In the genomic region with DNA sequence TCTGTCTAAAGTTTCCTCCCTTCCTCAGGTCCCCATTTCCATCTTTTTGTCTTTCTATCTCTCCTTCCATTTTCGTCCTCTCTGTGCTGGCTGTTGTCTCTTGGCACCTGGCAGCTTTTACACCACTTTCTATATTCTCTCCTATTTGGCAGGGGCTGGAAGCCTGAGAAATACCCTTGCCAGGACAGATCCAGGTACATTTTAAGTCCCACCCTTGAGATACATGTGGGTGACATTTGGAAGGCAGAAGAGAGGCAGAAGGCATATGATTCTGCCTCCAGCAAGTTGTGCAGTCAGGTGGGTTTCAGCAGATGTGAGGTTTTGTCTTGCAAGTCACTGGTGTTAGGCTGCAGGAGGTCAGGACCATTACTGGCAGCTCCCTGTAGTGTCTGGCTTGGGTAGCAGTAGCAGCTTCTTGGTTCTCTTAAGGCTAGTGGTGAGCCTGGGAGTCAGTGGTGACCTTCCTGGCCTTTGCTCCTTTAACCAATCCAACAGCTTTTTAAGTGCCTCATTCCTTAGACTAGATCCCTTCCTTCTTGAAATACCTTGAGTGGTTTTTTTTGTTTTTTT, we compare ENCODE assay signal across 20 cellular contexts.
"Had no signal": no experiment of that assay in that cellular context is flagged by ENCODE, and none has a peak within 500 bp of the region (broad histone marks: within the 10 kb centered on the region; RNA-seq: fewer than 3 reads in every experiment).

No MANE protein-coding gene starts in this region.

- H3K4me2 ChIP-seq: smooth muscle cell had no signal

- H3K4me1 ChIP-seq: sigmoid colon, upper lobe of right lung had no signal

- H3K36me3 Mint-ChIP-seq: activated CD4-positive, alpha-beta memory T cell treated with anti-CD3 and anti-CD28 coated beads for 36 hours; naive thymus-derived CD4-positive, alpha-beta T cell had no signal

- H3K4me3 ChIP-seq: body of pancreas, cardiac muscle cell, dorsolateral prefrontal cortex, heart right ventricle, lower lobe of right lung, sigmoid colon, smooth muscle cell, thoracic aorta, upper lobe of right lung had no signal

- ATAC-seq: heart right ventricle; lower lobe of right lung; naive thymus-derived CD4-positive, alpha-beta T cell; upper lobe of right lung had no signal

- H3K36me3 ChIP-seq: cardiac muscle cell, heart right ventricle, lower lobe of right lung, sigmoid colon, thoracic aorta, upper lobe of right lung had no signal

- H3K9me3 Mint-ChIP-seq: activated CD4-positive, alpha-beta memory T cell treated with anti-CD3 and anti-CD28 coated beads for 36 hours; naive thymus-derived CD4-positive, alpha-beta T cell; neural crest cell had no signal

- H3K27me3 ChIP-seq: body of pancreas, cardiac muscle cell, sigmoid colon, upper lobe of right lung had no signal

- H3K27ac ChIP-seq: body of pancreas, cardiac muscle cell, dorsolateral prefrontal cortex, heart right ventricle, lower lobe of right lung, sigmoid colon, thoracic aorta, upper lobe of right lung had no signal

- H3K9me3 ChIP-seq: body of pancreas, heart right ventricle, lower lobe of right lung, sigmoid colon, thoracic aorta, upper lobe of right lung had no signal

- H3K27ac Mint-ChIP-seq: activated CD4-positive, alpha-beta memory T cell treated with anti-CD3 and anti-CD28 coated beads for 36 hours; naive thymus-derived CD4-positive, alpha-beta T cell had no signal

- H3K4me1 Mint-ChIP-seq: neural crest cell had no signal

- DNase-seq: activated CD4-positive, alpha-beta memory T cell treated with anti-CD3 and anti-CD28 coated beads for 36 hours; activated CD4-positive, alpha-beta T cell treated with anti-CD3 and anti-CD28 coated beads for 48 hours; activated naive CD4-positive, alpha-beta T cell treated with Interleukin-2 at 50 U/mL for 16 hours; activated T-cell treated with anti-CD3 and anti-CD28 coated beads, Interleukin-2, amount 50 U/mL, for 1 hour; heart right ventricle; kidney; lower lobe of right lung; naive thymus-derived CD4-positive, alpha-beta T cell; occipital lobe; sigmoid colon; stimulated activated CD4-positive, alpha-beta T cell treated with anti-CD3 and anti-CD28 coated beads, Interleukin-2, amount 100 ng/mL, for 48 hours; stimulated activated CD8-positive, alpha-beta memory T cell treated with anti-CD3 and anti-CD28 coated beads, Interleukin-4, amount 100 ng/mL, for 48 hours; stimulated activated naive CD4-positive, alpha-beta T cell had no signal

- H3K4me3 Mint-ChIP-seq: activated CD4-positive, alpha-beta memory T cell treated with anti-CD3 and anti-CD28 coated beads for 36 hours; naive thymus-derived CD4-positive, alpha-beta T cell; neural crest cell had no signal

- H3K27me3 Mint-ChIP-seq: activated CD4-positive, alpha-beta memory T cell treated with anti-CD3 and anti-CD28 coated beads for 36 hours had no signal
